20 cellular contexts compared by ENCODE assay signal in the genomic region with DNA sequence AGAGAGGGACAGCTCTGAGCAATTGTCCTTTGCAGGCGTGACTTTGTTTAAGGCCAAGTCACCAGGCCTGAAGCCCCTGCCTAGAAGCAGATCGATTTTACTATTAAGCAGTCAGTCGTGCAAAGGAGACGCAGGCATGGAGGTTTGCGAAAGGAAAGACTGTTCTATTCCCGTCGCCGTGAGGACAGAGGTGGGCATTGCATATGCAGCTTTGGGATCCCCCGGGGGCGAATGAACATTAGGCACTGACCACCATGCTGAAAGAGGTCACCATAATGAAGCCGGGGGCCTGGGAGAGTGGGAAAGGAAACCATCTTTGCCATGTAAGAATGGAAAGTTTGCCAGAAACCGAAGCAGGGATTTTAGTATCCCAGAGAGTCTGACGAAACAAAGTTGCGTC.
DNase-seq lines count a peak whose midpoint lies in the region; TF ChIP-seq lines count a peak whose summit lies in the region.
"Had no signal": no experiment of that assay in that cellular context is flagged by ENCODE, and none has a peak within 500 bp of the region (broad histone marks: within the 10 kb centered on the region; RNA-seq: fewer than 3 reads in every experiment).

No MANE protein-coding gene starts in this region.

- H3K27me3 ChIP-seq in neural progenitor cell = no peaks in the 10 kb centered on the region
- H3K27me3 ChIP-seq: BLaER1 had no signal

- H3F3A ChIP-seq in neural progenitor cell (ENCODE audit: low read depth) = peaks cover 3% of the 10 kb centered on the region

- H3K4me1 Mint-ChIP-seq in neural progenitor cell = peaks cover 59% of the 10 kb centered on the region
- H3K4me1 Mint-ChIP-seq: CD4-positive, CD25-positive, alpha-beta regulatory T cell had no signal

- H2AFZ ChIP-seq in neural progenitor cell (replicated peaks) = no peak overlapping the region
- H2AFZ ChIP-seq: GM23248 had no signal

- DNase-seq in ecto neural progenitor cell (ENCODE audit: low spot score) = peak; percentile 25
- no peak for DNase-seq in neural progenitor cell (ENCODE audit: low spot score)
- DNase-seq in retina = peak; percentile 29
- DNase-seq in NCI-H1930 (lab: John Stamatoyannopoulos, UW) = no peak
- no peak for DNase-seq in RWPE1 (ENCODE audit: low spot score)
- no peak for DNase-seq in epidermal melanocyte (ENCODE audit: insufficient read length, low spot score)
- DNase-seq: 8988T; ACHN; AML-193; Caco-2; CD4-positive, CD25-positive, alpha-beta regulatory T cell; CD8-positive, alpha-beta T cell; DMS153; DND-41; GM23248; H7; HCEC 1CT had no signal

- H3K27ac ChIP-seq in neural progenitor cell (no peak overlapping the region), RWPE1 (no peak overlapping the region)
- H3K27ac ChIP-seq: A549, BLaER1, C4-2B, GM23248 had no signal

- no peaks in the 10 kb centered on the region for H3K79me2 ChIP-seq in neural progenitor cell (ENCODE audit: low read depth)

- H3K4me2 ChIP-seq in neural progenitor cell = no peak overlapping the region
- H3K4me2 ChIP-seq: A549, BLaER1 had no signal

- no peak overlapping the region for H3K4me3 ChIP-seq in neural progenitor cell
- H3K4me3 ChIP-seq: A549, BLaER1, GM23248 had no signal

- no peaks in the 10 kb centered on the region for H3K9me3 ChIP-seq in neural progenitor cell (ENCODE audit: low read depth)
- H3K9me3 ChIP-seq: A549, Caco-2 had no signal

- POLR2A ChIA-PET in RWPE1 (lab: Yijun Ruan, JAX; ENCODE audit: low non-redundant PET) = no interaction called here

- no peaks in the 10 kb centered on the region for H4K20me1 ChIP-seq in neural progenitor cell (ENCODE audit: low read depth)
- H4K20me1 ChIP-seq: BLaER1 had no signal

- no peaks in the 10 kb centered on the region for H3K36me3 ChIP-seq in neural progenitor cell
- H3K36me3 ChIP-seq: BLaER1 had no signal

- peaks cover 12% of the 10 kb centered on the region for H3K4me1 ChIP-seq in neural progenitor cell
- H3K4me1 ChIP-seq: A549, Caco-2 had no signal

- peaks cover 17% of the 10 kb centered on the region for H3K27me3 Mint-ChIP-seq in neural progenitor cell (ENCODE audit: insufficient read depth, low read depth)

- H3K9ac ChIP-seq in neural progenitor cell = no peak overlapping the region
- H3K9ac ChIP-seq: BLaER1, GM23248 had no signal

- no peaks in the 10 kb centered on the region for H3K36me3 Mint-ChIP-seq in neural progenitor cell
- H3K36me3 Mint-ChIP-seq: CD4-positive, CD25-positive, alpha-beta regulatory T cell; CD8-positive, alpha-beta T cell had no signal

- peaks cover 11% of the 10 kb centered on the region for H3K9me3 Mint-ChIP-seq in neural progenitor cell

- CTCF ChIA-PET in RWPE1 (lab: Yijun Ruan, JAX) = no interaction called here

- TF ChIP-seq CTCF in neural progenitor cell (IDR thresholded peaks at IDR 0.05) (no peak), RWPE1 (conservative IDR thresholded peaks at IDR 0.05; ENCODE audit: low read depth) (no peak)

- peak overlapping the region; percentile 20 for H3K27ac Mint-ChIP-seq in neural progenitor cell
- H3K27ac Mint-ChIP-seq: CD4-positive, CD25-positive, alpha-beta regulatory T cell; CD8-positive, alpha-beta T cell had no signal

- H3K4me3 Mint-ChIP-seq in neural progenitor cell = no peak overlapping the region
- H3K4me3 Mint-ChIP-seq: CD4-positive, CD25-positive, alpha-beta regulatory T cell; CD8-positive, alpha-beta T cell had no signal

Comparison
In these comparisons a context has a peak if more than half of its experiments do, and no peak if none do; other contexts are left out.
1. DNase-seq: peak in ecto neural progenitor cell (single experiment) and retina (single experiment); none in neural progenitor cell (single experiment), NCI-H1930 (0 of 2), RWPE1 (single experiment) and epidermal melanocyte (single experiment).